12 cellular contexts compared by ENCODE assay signal in the genomic region with DNA sequence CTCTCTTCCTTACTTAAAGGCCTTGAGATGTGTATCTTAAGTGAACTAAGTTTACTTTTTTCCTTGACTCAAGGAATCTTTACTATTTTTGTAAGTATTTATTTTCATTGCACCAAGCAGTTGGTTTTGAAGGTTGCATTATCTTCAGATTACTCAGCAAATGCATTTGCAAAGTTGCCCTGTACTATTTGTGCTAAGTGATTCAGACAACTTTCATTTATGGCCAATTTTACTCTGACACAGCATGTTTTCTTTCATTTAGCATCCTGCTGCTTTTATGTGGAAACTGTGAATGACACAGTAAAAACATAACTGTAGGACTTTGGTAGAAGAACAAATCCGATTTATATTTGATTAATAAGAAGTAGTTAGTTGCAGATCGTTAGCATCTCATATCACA.
DNase-seq lines count a peak whose midpoint lies in the region; ATAC-seq, FAIRE-seq and TF ChIP-seq lines count a peak whose summit lies in the region.
"Had no signal": no experiment of that assay in that cellular context is flagged by ENCODE, and none has a peak within 500 bp of the region (broad histone marks: within the 10 kb centered on the region; RNA-seq: fewer than 3 reads in every experiment).

No MANE protein-coding gene starts in this region.

- H3K4me3 Mint-ChIP-seq in activated naive CD8-positive, alpha-beta T cell treated with anti-CD3 and anti-CD28 coated beads for 36 hours, result no peak overlapping the region
- H3K4me3 Mint-ChIP-seq in natural killer cell treated with Interleukin-12 subunit alpha and Interleukin-12 subunit beta and Interleukin-15 and Interleukin-18, amount 100 ng/mL, for 72 hours, result no peak overlapping the region
- H3K4me3 Mint-ChIP-seq: activated CD4-positive, alpha-beta T cell treated with anti-CD3 and anti-CD28 coated beads, Interleukin-2, amount 10 ng/mL, durations not matched to agents 24 days and 14 days; IgD-negative memory B cell had no signal

- POLR2A ChIA-PET in RWPE1 (lab: Yijun Ruan, JAX; ENCODE audit: low non-redundant PET), result no interaction called here

- intact Hi-C loops in sciatic nerve (cut with DNase I), result no loop called here

- TF ChIP-seq CTCF in RWPE1 (conservative IDR thresholded peaks at IDR 0.05; ENCODE audit: low read depth), result no peak
- TF ChIP-seq CTCF in fibroblast of mammary gland (conservative IDR thresholded peaks at IDR 0.05; ENCODE audit: control insufficient read depth, insufficient read depth, low read depth, low read length), result no peak

- no peak overlapping the region for H3K27ac ChIP-seq in RWPE1

- peak; percentile 64 for ATAC-seq in sciatic nerve
- ATAC-seq in natural killer cell treated with Interleukin-12 subunit alpha and Interleukin-12 subunit beta and Interleukin-15 and Interleukin-18, amount 100 ng/mL, for 72 hours, result no peak

- no peak overlapping the region for H3K27ac Mint-ChIP-seq in activated naive CD8-positive, alpha-beta T cell treated with anti-CD3 and anti-CD28 coated beads for 36 hours
- H3K27ac Mint-ChIP-seq in natural killer cell treated with Interleukin-12 subunit alpha and Interleukin-12 subunit beta and Interleukin-15 and Interleukin-18, amount 100 ng/mL, for 72 hours, result no peak overlapping the region
- H3K27ac Mint-ChIP-seq: activated CD4-positive, alpha-beta T cell treated with anti-CD3 and anti-CD28 coated beads, Interleukin-2, amount 10 ng/mL, durations not matched to agents 24 days and 14 days; IgD-negative memory B cell had no signal

- H3K9me3 Mint-ChIP-seq in activated naive CD8-positive, alpha-beta T cell treated with anti-CD3 and anti-CD28 coated beads for 36 hours, result no peaks in the 10 kb centered on the region
- no peaks in the 10 kb centered on the region for H3K9me3 Mint-ChIP-seq in natural killer cell treated with Interleukin-12 subunit alpha and Interleukin-12 subunit beta and Interleukin-15 and Interleukin-18, amount 100 ng/mL, for 72 hours
- H3K9me3 Mint-ChIP-seq: activated CD4-positive, alpha-beta T cell treated with anti-CD3 and anti-CD28 coated beads, Interleukin-2, amount 10 ng/mL, durations not matched to agents 24 days and 14 days; IgD-negative memory B cell had no signal

- H3K27me3 Mint-ChIP-seq in activated naive CD8-positive, alpha-beta T cell treated with anti-CD3 and anti-CD28 coated beads for 36 hours, result no peaks in the 10 kb centered on the region
- no peaks in the 10 kb centered on the region for H3K27me3 Mint-ChIP-seq in natural killer cell treated with Interleukin-12 subunit alpha and Interleukin-12 subunit beta and Interleukin-15 and Interleukin-18, amount 100 ng/mL, for 72 hours
- H3K27me3 Mint-ChIP-seq: activated CD4-positive, alpha-beta T cell treated with anti-CD3 and anti-CD28 coated beads, Interleukin-2, amount 10 ng/mL, durations not matched to agents 24 days and 14 days; IgD-negative memory B cell had no signal

- peak; percentile 6 for FAIRE-seq in G401.6 (lab: Jason Lieb, UNC)

- H3K4me3 ChIP-seq in fibroblast of mammary gland (ENCODE audit: control insufficient read depth, low read depth, low read length), result no peak overlapping the region

- CTCF ChIA-PET in RWPE1 (lab: Yijun Ruan, JAX), result no interaction called here

- DNase-seq in RWPE1 (ENCODE audit: low spot score) (peak; percentile 17), fibroblast of mammary gland (ENCODE audit: low read depth) (peak; percentile 91), sciatic nerve (ENCODE audit: low spot score) (no peak), NCI-H748 treated with DMSO at 0.1 percent for 48 hours (lab: John Stamatoyannopoulos, UW) (no peak), NCI-H2171 treated with DMSO at 0.1 percent for 48 hours (lab: John Stamatoyannopoulos, UW) (no peak)
- DNase-seq in activated naive CD8-positive, alpha-beta T cell treated with anti-CD3 and anti-CD28 coated beads for 36 hours, result no peak
- DNase-seq in natural killer cell treated with Interleukin-12 subunit alpha and Interleukin-12 subunit beta and Interleukin-15 and Interleukin-18, amount 100 ng/mL, for 72 hours (ENCODE audit: low spot score), result no peak
- DNase-seq: activated CD4-positive, alpha-beta T cell treated with anti-CD3 and anti-CD28 coated beads, Interleukin-2, amount 10 ng/mL, durations not matched to agents 24 days and 14 days; activated naive CD4-positive, alpha-beta T cell treated with Interleukin-2 at 50 U/mL for 16 hours; SIG-M5 had no signal

- H3K36me3 Mint-ChIP-seq in activated naive CD8-positive, alpha-beta T cell treated with anti-CD3 and anti-CD28 coated beads for 36 hours, result no peaks in the 10 kb centered on the region
- no peaks in the 10 kb centered on the region for H3K36me3 Mint-ChIP-seq in natural killer cell treated with Interleukin-12 subunit alpha and Interleukin-12 subunit beta and Interleukin-15 and Interleukin-18, amount 100 ng/mL, for 72 hours
- H3K36me3 Mint-ChIP-seq: IgD-negative memory B cell had no signal

- H3K4me1 Mint-ChIP-seq in activated naive CD8-positive, alpha-beta T cell treated with anti-CD3 and anti-CD28 coated beads for 36 hours, result no peaks in the 10 kb centered on the region
- H3K4me1 Mint-ChIP-seq in natural killer cell treated with Interleukin-12 subunit alpha and Interleukin-12 subunit beta and Interleukin-15 and Interleukin-18, amount 100 ng/mL, for 72 hours (ENCODE audit: low read depth in 2 of 2), result no peaks in the 10 kb centered on the region
- H3K4me1 Mint-ChIP-seq: activated CD4-positive, alpha-beta T cell treated with anti-CD3 and anti-CD28 coated beads, Interleukin-2, amount 10 ng/mL, durations not matched to agents 24 days and 14 days had no signal

Comparison
In these comparisons a context has a peak if more than half of its experiments do, and no peak if none do; other contexts are left out.
1. DNase-seq: peak in RWPE1 (single experiment) and fibroblast of mammary gland (single experiment); none in sciatic nerve (single experiment), NCI-H748 treated with DMSO at 0.1 percent for 48 hours (single experiment), activated naive CD8-positive, alpha-beta T cell treated with anti-CD3 and anti-CD28 coated beads for 36 hours (single experiment), NCI-H2171 treated with DMSO at 0.1 percent for 48 hours (single experiment) and natural killer cell treated with Interleukin-12 subunit alpha and Interleukin-12 subunit beta and Interleukin-15 and Interleukin-18, amount 100 ng/mL, for 72 hours (single experiment).